ENCODE assay signal across 1 cellular context in genomic region chr7:1569833-1570632, GRCh38.
A peak's percentile ranks its signal among the peaks of the same experiment; 100 is the strongest.
TF ChIP-seq lines count a peak whose summit lies in the region.

TSS of gene PSMG3 (minus strand) at chr7:1570032. CDS start at chr7:1569339, 693 bp downstream.

TF ChIP-seq in HCT116, 20 proteins besides CTCF, POLR2A, EP300 and RAD21 (continued from another document):
- TF ChIP-seq CEBPB (IDR thresholded peaks at IDR 0.05; ENCODE audit: low read depth) (no peak), MAX (IDR thresholded peaks at IDR 0.05) (no peak), ZNF274 (IDR thresholded peaks at IDR 0.05; ENCODE audit: low read depth, low read length) (no peak), CBX3 (IDR thresholded peaks at IDR 0.05; ENCODE audit: low read depth) (no peak), POLR2AphosphoS5 (IDR thresholded peaks at IDR 0.05; ENCODE audit: low read depth, low read length) (peak; percentile 88)
